Comparison of ENCODE assay signal across 1 cellular context in genomic region chr19:16514383-16515019, GRCh38.
TF ChIP-seq lines count a peak whose summit lies in the region.

No MANE protein-coding gene starts in this region.

TF ChIP-seq in GM12878, 131 proteins besides CTCF, POLR2A, EP300 and RAD21:
- no peak for TF ChIP-seq HDAC6 (IDR thresholded peaks at IDR 0.05; ENCODE audit: unreplicated experiment)
- TF ChIP-seq ZNF207 (IDR thresholded peaks at IDR 0.05; ENCODE audit: borderline replicate concordance): no peak
- no peak for TF ChIP-seq FOXM1 (IDR thresholded peaks at IDR 0.05; ENCODE audit: low read depth, low read length)
- TF ChIP-seq TCF3 (IDR thresholded peaks at IDR 0.05; ENCODE audit: borderline replicate concordance, insufficient read depth, low read depth, low read length): no peak
- TF ChIP-seq DPF2 (IDR thresholded peaks at IDR 0.05): no peak
- TF ChIP-seq ETV6 (conservative IDR thresholded peaks at IDR 0.05 in 1 of 2, IDR thresholded peaks at IDR 0.05 in 1 of 2; ENCODE audit: borderline replicate concordance in 1 of 2, low read depth in 1 of 2): no peak
- no peak for TF ChIP-seq EGR1 (IDR thresholded peaks at IDR 0.05; ENCODE audit: borderline replicate concordance in 1 of 2, low read depth in 2 of 2, low read length in 2 of 2)
- TF ChIP-seq FOS (IDR thresholded peaks at IDR 0.05; ENCODE audit: borderline replicate concordance, extremely low read depth, insufficient read length): no peak
- TF ChIP-seq LARP7 (IDR thresholded peaks at IDR 0.05): no peak
- TF ChIP-seq PKNOX1 (IDR thresholded peaks at IDR 0.05): no peak
